1 cellular context compared by ENCODE assay signal in the genomic region with DNA sequence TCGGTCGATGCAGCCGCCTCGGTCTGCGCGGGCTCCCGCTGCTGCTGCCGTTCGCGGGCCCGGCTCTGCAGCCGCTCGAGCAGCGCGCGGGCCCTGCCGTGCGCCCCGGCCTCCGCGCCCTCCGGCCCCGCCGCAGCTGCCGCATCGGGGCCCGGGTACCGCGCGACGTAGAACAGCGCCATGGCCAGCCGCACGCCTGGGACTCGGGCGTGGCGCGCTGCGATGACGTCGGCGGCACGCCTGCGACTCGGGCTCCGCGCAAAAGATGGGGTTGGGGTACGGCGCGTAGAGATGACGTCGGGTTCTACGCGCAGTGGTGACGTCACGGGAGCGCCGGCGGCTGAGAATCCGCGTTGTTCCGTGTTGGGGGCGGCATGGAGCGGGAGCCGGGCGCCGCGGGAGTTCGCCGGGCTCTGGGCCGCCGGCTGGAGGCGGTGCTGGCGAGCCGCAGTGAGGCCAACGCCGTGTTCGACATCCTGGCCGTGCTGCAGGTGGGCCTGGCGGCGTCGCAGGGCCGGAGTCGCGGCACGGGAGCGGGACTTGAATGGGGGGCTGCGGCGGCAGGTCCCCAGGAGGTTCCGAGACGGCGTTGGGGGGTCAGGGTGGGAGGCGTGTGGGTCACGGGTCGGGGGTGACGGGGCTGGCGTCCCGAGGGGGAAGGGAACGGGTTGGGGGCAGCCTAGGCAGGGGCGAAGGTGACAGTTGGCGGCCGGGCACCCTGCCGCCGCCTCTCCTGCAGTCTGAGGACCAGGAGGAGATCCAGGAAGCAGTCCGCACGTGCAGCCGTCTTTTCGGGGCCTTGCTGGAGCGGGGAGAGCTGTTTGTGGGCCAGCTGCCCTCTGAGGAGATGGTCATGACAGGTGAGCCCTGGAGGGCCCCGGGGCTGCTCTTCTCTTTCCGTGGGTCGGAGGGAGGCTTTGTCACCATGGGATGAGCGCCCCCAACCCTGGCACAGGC.
TF ChIP-seq lines count a peak whose summit lies in the region.

A gene with protein sequence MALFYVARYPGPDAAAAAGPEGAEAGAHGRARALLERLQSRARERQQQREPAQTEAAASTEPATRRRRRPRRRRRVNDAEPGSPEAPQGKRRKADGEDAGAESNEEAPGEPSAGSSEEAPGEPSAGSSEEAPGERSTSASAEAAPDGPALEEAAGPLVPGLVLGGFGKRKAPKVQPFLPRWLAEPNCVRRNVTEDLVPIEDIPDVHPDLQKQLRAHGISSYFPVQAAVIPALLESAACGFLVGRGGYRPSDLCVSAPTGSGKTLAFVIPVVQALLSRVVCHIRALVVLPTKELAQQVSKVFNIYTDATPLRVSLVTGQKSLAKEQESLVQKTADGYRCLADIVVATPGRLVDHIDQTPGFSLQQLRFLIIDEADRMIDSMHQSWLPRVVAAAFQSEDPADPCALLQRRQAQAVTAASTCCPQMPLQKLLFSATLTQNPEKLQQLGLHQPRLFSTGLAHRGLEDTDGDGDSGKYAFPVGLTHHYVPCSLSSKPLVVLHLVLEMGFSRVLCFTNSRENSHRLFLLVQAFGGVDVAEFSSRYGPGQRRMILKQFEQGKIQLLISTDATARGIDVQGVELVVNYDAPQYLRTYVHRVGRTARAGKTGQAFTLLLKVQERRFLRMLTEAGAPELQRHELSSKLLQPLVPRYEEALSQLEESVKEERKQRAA (minus strand): TSS at position 205 of the 957 bp plus-strand sequence. CDS start 23 bp downstream, at position 182.
TSS of gene NOC4L (plus strand) at position 343 of the 957 bp plus-strand sequence. CDS start at position 375, 32 bp downstream.

TF ChIP-seq in HepG2, 621 proteins besides CTCF, POLR2A, EP300 and RAD21 (continued from another document):
- no peak for TF ChIP-seq SNAPC4 (CRISPR knock-in tag; IDR thresholded peaks at IDR 0.05)
- no peak for TF ChIP-seq RAD51 (IDR thresholded peaks at IDR 0.05; ENCODE audit: borderline replicate concordance)
- no peak for TF ChIP-seq MATR3 (CRISPR knock-in tag; IDR thresholded peaks at IDR 0.05)
- no peak; the same call in none of the 2 replicates for TF ChIP-seq ZBTB38 (CRISPR knock-in tag; IDR thresholded peaks at IDR 0.05)
- TF ChIP-seq MAFG (CRISPR knock-in tag; IDR thresholded peaks at IDR 0.05), result no peak
- TF ChIP-seq CSRNP1 (CRISPR knock-in tag; IDR thresholded peaks at IDR 0.05), result no peak
- TF ChIP-seq ZBTB3 (CRISPR knock-in tag; IDR thresholded peaks at IDR 0.05; ENCODE audit: borderline replicate concordance, low read depth), result peak; percentile 63; the same call in 1 of the 2 replicates
- TF ChIP-seq U2AF1 (optimal IDR thresholded peaks at IDR 0.05; ENCODE audit: low read depth, low read length), result no peak
- no peak for TF ChIP-seq BORCS8-MEF2B (CRISPR knock-in tag; IDR thresholded peaks at IDR 0.05)
- TF ChIP-seq HMGXB4 (CRISPR knock-in tag; IDR thresholded peaks at IDR 0.05; ENCODE audit: borderline replicate concordance in 1 of 2, low read depth in 1 of 2), result peak; percentile 84 to 89
- TF ChIP-seq ZNF337 (CRISPR knock-in tag; IDR thresholded peaks at IDR 0.05; ENCODE audit: borderline replicate concordance, low read depth), result no peak
- TF ChIP-seq BCLAF1 (IDR thresholded peaks at IDR 0.05), result no peak
- no peak for TF ChIP-seq ZBTB20 (CRISPR knock-in tag; IDR thresholded peaks at IDR 0.05; ENCODE audit: borderline replicate concordance, low read depth)
- TF ChIP-seq EED (CRISPR knock-in tag; IDR thresholded peaks at IDR 0.05), result no peak; the same call in 1 of the 2 replicates
- TF ChIP-seq TEF (CRISPR knock-in tag; IDR thresholded peaks at IDR 0.05), result peak; percentile 71; the same call in 1 of the 2 replicates
- TF ChIP-seq ZNF33B (CRISPR knock-in tag; IDR thresholded peaks at IDR 0.05), result peak; percentile 69; the same call in 1 of the 2 replicates
- TF ChIP-seq ZNF749 (CRISPR knock-in tag; IDR thresholded peaks at IDR 0.05; ENCODE audit: borderline replicate concordance), result no peak
- TF ChIP-seq JUN (CRISPR knock-in tag; IDR thresholded peaks at IDR 0.05), result peak; percentile 88
- peak; percentile 88 for TF ChIP-seq SIN3A (IDR thresholded peaks at IDR 0.05; ENCODE audit: borderline replicate concordance, low read depth, low read length)
- TF ChIP-seq POLR2G (IDR thresholded peaks at IDR 0.05; ENCODE audit: low read depth, low read length), result peak; percentile 84
- TF ChIP-seq RBM22 (optimal IDR thresholded peaks at IDR 0.05; ENCODE audit: low read length), result no peak
- peak; percentile 89 for TF ChIP-seq ZFY (CRISPR knock-in tag; IDR thresholded peaks at IDR 0.05)
- TF ChIP-seq FOXK2 (IDR thresholded peaks at IDR 0.05), result no peak
- TF ChIP-seq TARDBP (CRISPR knock-in tag; IDR thresholded peaks at IDR 0.05), result peak; percentile 88; the same call in 1 of the 2 replicates
- TF ChIP-seq POLR2AphosphoS5 (IDR thresholded peaks at IDR 0.05; ENCODE audit: low read depth, low read length), result peak; percentile 62; the same call in 1 of the 2 replicates
- no peak for TF ChIP-seq ZNF891 (CRISPR knock-in tag; IDR thresholded peaks at IDR 0.05)
- peak; percentile 83; the same call in 1 of the 2 replicates for TF ChIP-seq ZNF674 (CRISPR knock-in tag; IDR thresholded peaks at IDR 0.05; ENCODE audit: low read depth)
- TF ChIP-seq ARID2 (CRISPR knock-in tag; IDR thresholded peaks at IDR 0.05; ENCODE audit: borderline replicate concordance), result no peak
- peak; percentile 39; the same call in 1 of the 2 replicates for TF ChIP-seq CAMTA2 (CRISPR knock-in tag; IDR thresholded peaks at IDR 0.05; ENCODE audit: borderline replicate concordance)
- TF ChIP-seq, protein P1, sequence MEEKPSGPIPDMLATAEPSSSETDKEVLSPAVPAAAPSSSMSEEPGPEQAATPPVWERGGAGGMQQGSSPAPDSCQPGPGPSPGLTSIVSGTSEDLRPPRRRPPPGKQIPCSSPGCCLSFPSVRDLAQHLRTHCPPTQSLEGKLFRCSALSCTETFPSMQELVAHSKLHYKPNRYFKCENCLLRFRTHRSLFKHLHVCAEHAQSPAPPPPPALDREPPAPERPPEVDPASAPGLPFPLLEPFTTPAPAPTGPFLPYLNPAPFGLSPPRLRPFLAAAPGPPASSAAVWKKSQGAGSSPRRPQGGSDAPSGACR (CRISPR knock-in tag; IDR thresholded peaks at IDR 0.05), result no peak
- TF ChIP-seq HNRNPL (IDR thresholded peaks at IDR 0.05; ENCODE audit: low read depth, low read length), result no peak
- peak; percentile 35; the same call in 1 of the 2 replicates for TF ChIP-seq ZNF629 (CRISPR knock-in tag; conservative IDR thresholded peaks at IDR 0.05)
- peak; percentile 60 for TF ChIP-seq CEBPG (CRISPR knock-in tag; IDR thresholded peaks at IDR 0.05)
- TF ChIP-seq ZNF747 (CRISPR knock-in tag; IDR thresholded peaks at IDR 0.05; ENCODE audit: borderline replicate concordance), result peak; percentile 94
- TF ChIP-seq TRIM24 (CRISPR knock-in tag; IDR thresholded peaks at IDR 0.05), result no peak
- peak; percentile 48; the same call in 1 of the 2 replicates for TF ChIP-seq ZBTB14 (CRISPR knock-in tag; IDR thresholded peaks at IDR 0.05)
